In genomic region chr16:974001-974601, GRCh38 we compare ENCODE assay signal across 23 cellular contexts. TPM values are rescaled to one million over a fixed set of nuclear protein-coding genes. Genes with fewer than 3 reads are reported as not detected.
DNase-seq lines count a peak whose midpoint lies in the region; ATAC-seq, FAIRE-seq and TF ChIP-seq lines count a peak whose summit lies in the region.
"Had no signal": no experiment of that assay in that cellular context is flagged by ENCODE, and none has a peak within 500 bp of the region (broad histone marks: within the 10 kb centered on the region; RNA-seq: fewer than 3 reads in every experiment).

No MANE protein-coding gene starts in this region.

- H3K36me3 ChIP-seq in left ventricle myocardium inferior (no peaks in the 10 kb centered on the region), H1 (ENCODE audit: control insufficient read depth in 2 of 4, insufficient read depth in 4 of 4, low read length in 3 of 4) (no peaks in the 10 kb centered on the region), psoas muscle (ENCODE audit: insufficient read depth in 1 of 2, low read depth in 1 of 2) (no peaks in the 10 kb centered on the region)
- H3K36me3 ChIP-seq: gastroesophageal sphincter, vagina had no signal

- no peak overlapping the region for H3K27ac ChIP-seq in right cardiac atrium (ENCODE audit: low read length)
- H3K27ac ChIP-seq in left ventricle myocardium inferior (replicated peaks), result no peak overlapping the region
- no peak overlapping the region for H3K27ac ChIP-seq in H1 (ENCODE audit: low read depth, low read length)
- peak overlapping the region; percentile 21 for H3K27ac ChIP-seq in psoas muscle
- H3K27ac ChIP-seq: C4-2B, gastroesophageal sphincter, RWPE1, vagina had no signal

- peaks cover 11% of the 10 kb centered on the region; the same call in 1 of the 2 replicates for H3K23me2 ChIP-seq in H1 (ENCODE audit: low read depth, low read length)

- CTCF ChIA-PET in H1 (lab: Charles Lee; ENCODE audit: partially characterized antibody), result interaction anchor here (1.8 kb wide), 1 partner anchor 81 kb away, joined by 5 read pairs; no protein-coding TSS in a partner anchor

- 54% methylated on average over 21 of the region's 21 CpGs for WGBS in right cardiac atrium
- WGBS in H1 (ENCODE audit: extremely low coverage in 1 of 2, insufficient coverage in 1 of 2, insufficient read length in 1 of 2, insufficient replicate concordance in 2 of 2, low coverage in 1 of 2, low lambda C conversion rate in 2 of 2, missing lambda C conversion rate in 1 of 2), 2 experiments, result 85% methylated on average over 17 of the region's 21 CpGs; no CpG with 5 or more reads in 1 of the 2 experiments
- WGBS in psoas muscle, 3 donors, result 30 to 52% (median 31%) methylated on average over 14 to 21 of the region's 21 CpGs

- H2BK15ac ChIP-seq in H1 (ENCODE audit: low read length), result no peak overlapping the region

- no peak for FAIRE-seq in H1 (lab: Jason Lieb, UNC)
- FAIRE-seq: bronchial epithelial cell had no signal

- no peak for TF ChIP-seq POLR2A in H1 (IDR thresholded peaks at IDR 0.05; ENCODE audit: control extremely low read depth in 1 of 2, low read depth in 2 of 2, low read length in 2 of 2)

- H4K91ac ChIP-seq in H1 (replicated peaks; ENCODE audit: insufficient read length, low read length), result no peak overlapping the region

- H2BK120ac ChIP-seq in H1 (replicated peaks; ENCODE audit: low read depth, low read length), result no peak overlapping the region

- DNase-seq in right cardiac atrium, result peak in 2 of 3 donors; percentile 51 to 52
- DNase-seq in left ventricle myocardium inferior, result no peak
- DNase-seq in H1 (ENCODE audit: low read depth in 1 of 2, low spot score in 2 of 2), result no peak
- no peak for DNase-seq in psoas muscle
- DNase-seq in NK-92 treated with Interleukin-12 subunit alpha and Interleukin-12 subunit beta, amount 100 ng/mL, for 24 hours (lab: John Stamatoyannopoulos, UW), result no peak
- no peak for DNase-seq in T-helper 2 cell treated with Interferon-gamma antibody and Interleukin-4, amounts not matched to agents 5 μg/mL and 100 μg/mL, for 36 hours (ENCODE audit: low spot score)
- no peak for DNase-seq in SHP77 treated with DMSO at 0.1 percent for 48 hours (lab: John Stamatoyannopoulos, UW)
- DNase-seq: activated CD4-positive, alpha-beta T cell treated with anti-CD3 and anti-CD28 coated beads, Interleukin-2, amount 10 ng/mL, durations not matched to agents 7 days and 5 days; activated effector memory CD4-positive, alpha-beta T cell treated with Interleukin-2 at 50 U/mL for 16 hours; activated naive CD8-positive, alpha-beta T cell treated with anti-CD3 and anti-CD28 coated beads, Interleukin-2, amount 50 U/mL, for 24 hours; erythroblast; NCI-H1930; NCI-H446; stimulated activated CD4-positive, alpha-beta T cell treated with anti-CD3 and anti-CD28 coated beads, Interleukin-1b, Interleukin-23, amount 100 ng/mL, for 48 hours; stimulated activated naive CD8-positive, alpha-beta T cell treated with anti-CD3 and anti-CD28 coated beads, Interleukin-15, amount 100 ng/mL, for 72 hours; T-helper 1 cell had no signal

- no peak overlapping the region for H3K18ac ChIP-seq in H1 (ENCODE audit: extremely low read depth, low read length)

- H3K9me3 Mint-ChIP-seq in T-helper 2 cell treated with Interferon-gamma antibody and Interleukin-4, amounts not matched to agents 5 μg/mL and 100 μg/mL, for 36 hours, result no peaks in the 10 kb centered on the region
- H3K9me3 Mint-ChIP-seq: activated CD4-positive, alpha-beta T cell treated with anti-CD3 and anti-CD28 coated beads, Interleukin-2, amount 10 ng/mL, durations not matched to agents 7 days and 5 days; activated naive CD8-positive, alpha-beta T cell treated with anti-CD3 and anti-CD28 coated beads, Interleukin-2, amount 50 U/mL, for 24 hours; stimulated activated naive CD8-positive, alpha-beta T cell treated with anti-CD3 and anti-CD28 coated beads, Interleukin-15, amount 100 ng/mL, for 72 hours had no signal

- H3K27ac Mint-ChIP-seq in T-helper 2 cell treated with Interferon-gamma antibody and Interleukin-4, amounts not matched to agents 5 μg/mL and 100 μg/mL, for 36 hours, result no peak overlapping the region
- H3K27ac Mint-ChIP-seq: activated CD4-positive, alpha-beta T cell treated with anti-CD3 and anti-CD28 coated beads, Interleukin-2, amount 10 ng/mL, durations not matched to agents 7 days and 5 days; stimulated activated naive CD8-positive, alpha-beta T cell treated with anti-CD3 and anti-CD28 coated beads, Interleukin-15, amount 100 ng/mL, for 72 hours had no signal

- POLR2A ChIA-PET in H1 (lab: Charles Lee; ENCODE audit: partially characterized antibody), result interaction anchor here (0.9 kb wide), 1 partner anchor 229 kb away, joined by 3 read pairs; no protein-coding TSS in a partner anchor

- no peak overlapping the region for H3K4me2 ChIP-seq in H1 (ENCODE audit: insufficient read depth in 1 of 2, low read depth in 2 of 2, low read length in 2 of 2)

- TF ChIP-seq CTCF in left ventricle myocardium inferior (IDR thresholded peaks at IDR 0.05; ENCODE audit: borderline replicate concordance) (no peak), H1 (IDR thresholded peaks at IDR 0.05; ENCODE audit: control extremely low read depth in 1 of 3, insufficient read depth in 1 of 3, low read depth in 1 of 3, low read length in 3 of 3) (no peak), psoas muscle (IDR thresholded peaks at IDR 0.05) (no peak)

- intact Hi-C loops in right cardiac atrium (cut with DNase I) (no loop called here), left ventricle myocardium inferior (cut with micrococcal nuclease) (no loop called here), psoas muscle (cut with DNase I) (no loop called here)

- TF ChIP-seq EP300 in H1 (IDR thresholded peaks at IDR 0.05; ENCODE audit: borderline replicate concordance in 1 of 2, low read depth in 2 of 2, low read length in 2 of 2), result no peak

- no peak overlapping the region for H4K5ac ChIP-seq in H1 (ENCODE audit: insufficient read length, low read depth, low read length)

- no peak overlapping the region for H2BK12ac ChIP-seq in H1 (ENCODE audit: low read depth, low read length)

- no peak for TF ChIP-seq RAD21 in H1 (IDR thresholded peaks at IDR 0.05 in 1 of 2, conservative IDR thresholded peaks at IDR 0.05 in 1 of 2; ENCODE audit: low read depth in 2 of 2, low read length in 2 of 2)

- H3K9me3 ChIP-seq in right cardiac atrium (ENCODE audit: control insufficient read depth, low read length) (no peaks in the 10 kb centered on the region), left ventricle myocardium inferior (replicated peaks) (peaks cover 3% of the 10 kb centered on the region), H1 (ENCODE audit: insufficient read depth in 2 of 2, low read depth in 1 of 2, low read length in 1 of 2) (no peaks in the 10 kb centered on the region), psoas muscle (no peaks in the 10 kb centered on the region)
- H3K9me3 ChIP-seq: gastroesophageal sphincter, vagina had no signal

- H3K4me3 Mint-ChIP-seq in T-helper 2 cell treated with Interferon-gamma antibody and Interleukin-4, amounts not matched to agents 5 μg/mL and 100 μg/mL, for 36 hours, result no peak overlapping the region
- H3K4me3 Mint-ChIP-seq: activated CD4-positive, alpha-beta T cell treated with anti-CD3 and anti-CD28 coated beads, Interleukin-2, amount 10 ng/mL, durations not matched to agents 7 days and 5 days; activated naive CD8-positive, alpha-beta T cell treated with anti-CD3 and anti-CD28 coated beads, Interleukin-2, amount 50 U/mL, for 24 hours; stimulated activated naive CD8-positive, alpha-beta T cell treated with anti-CD3 and anti-CD28 coated beads, Interleukin-15, amount 100 ng/mL, for 72 hours had no signal

- H3K9ac ChIP-seq in H1 (replicated peaks in 1 of 4; ENCODE audit: extremely low read depth in 1 of 4, low read depth in 3 of 4, low read length in 3 of 4), result no peak overlapping the region

- H3K27me3 ChIP-seq in right cardiac atrium (ENCODE audit: control insufficient read depth, insufficient read depth) (no peaks in the 10 kb centered on the region), left ventricle myocardium inferior (ENCODE audit: low read depth) (peaks cover 10% of the 10 kb centered on the region), H1 (replicated peaks in 1 of 4; ENCODE audit: control insufficient read depth in 3 of 4, extremely low read depth in 1 of 4, insufficient read depth in 3 of 4, low read length in 3 of 4) (peaks cover 2 to 42% (median 21%) of the 10 kb centered on the region in 4 experiments), psoas muscle (ENCODE audit: insufficient read depth in 3 of 3, low read length in 2 of 3) (peaks cover 0 to 59% (median 11%) of the 10 kb centered on the region in 3 donors)
- H3K27me3 ChIP-seq: vagina had no signal

- peaks cover 6% of the 10 kb centered on the region for H3K4me1 Mint-ChIP-seq in T-helper 2 cell treated with Interferon-gamma antibody and Interleukin-4, amounts not matched to agents 5 μg/mL and 100 μg/mL, for 36 hours (ENCODE audit: low read depth)

- ATAC-seq in right cardiac atrium (no peak), psoas muscle (peak in 1 of 4 donors; percentile 43), HG03354 (IDR thresholded peaks at IDR 0.05; ENCODE audit: poor library complexity, severe bottlenecking, unreplicated experiment) (no peak)
- ATAC-seq: activated naive CD8-positive, alpha-beta T cell treated with anti-CD3 and anti-CD28 coated beads, Interleukin-2, amount 50 U/mL, for 24 hours; gastroesophageal sphincter; stimulated activated naive CD8-positive, alpha-beta T cell treated with anti-CD3 and anti-CD28 coated beads, Interleukin-15, amount 100 ng/mL, for 72 hours had no signal

- H3K4me3 ChIP-seq in right cardiac atrium (ENCODE audit: low read length) (no peak overlapping the region), left ventricle myocardium inferior (no peak overlapping the region), H1 (ENCODE audit: extremely low read depth in 1 of 4, insufficient read depth in 2 of 4, low read depth in 3 of 4, low read length in 4 of 4) (no peak overlapping the region), psoas muscle (no peak overlapping the region)
- H3K4me3 ChIP-seq: gastroesophageal sphincter, vagina had no signal

- no peak overlapping the region for H3K14ac ChIP-seq in H1 (ENCODE audit: insufficient read length)

- no peak overlapping the region for H2BK20ac ChIP-seq in H1 (ENCODE audit: low read length)

- no peak overlapping the region for H3K56ac ChIP-seq in H1 (replicated peaks; ENCODE audit: insufficient read length, low read depth, low read length)

- H4K8ac ChIP-seq in H1 (ENCODE audit: extremely low read depth, insufficient read depth, low read length), result peak overlapping the region; percentile 25

- H3K4me1 ChIP-seq in right cardiac atrium (ENCODE audit: control insufficient read depth, insufficient read depth, low read length) (peaks cover 4% of the 10 kb centered on the region), left ventricle myocardium inferior (peaks cover 32% of the 10 kb centered on the region), H1 (replicated peaks in 1 of 4; ENCODE audit: control insufficient read depth in 3 of 4, insufficient read depth in 4 of 4, low read length in 3 of 4) (peaks cover 0 to 10% (median 6%) of the 10 kb centered on the region in 4 experiments; a peak in 6 of 7 replicates), psoas muscle (peaks cover 10% of the 10 kb centered on the region)

- no peak overlapping the region for H3K23ac ChIP-seq in H1 (ENCODE audit: insufficient read length)

- H2AFZ ChIP-seq in H1 (ENCODE audit: low read length), result no peak overlapping the region

- no peaks in the 10 kb centered on the region; the same call in 1 of the 2 replicates for H3K79me1 ChIP-seq in H1 (ENCODE audit: low read depth, low read length)

- H2BK5ac ChIP-seq in H1 (ENCODE audit: low read depth, low read length), result no peak overlapping the region

- no peak overlapping the region for H3K4ac ChIP-seq in H1 (replicated peaks; ENCODE audit: insufficient read length, low read depth, low read length)

- H3K36me3 Mint-ChIP-seq in T-helper 2 cell treated with Interferon-gamma antibody and Interleukin-4, amounts not matched to agents 5 μg/mL and 100 μg/mL, for 36 hours (ENCODE audit: low read depth), result no peaks in the 10 kb centered on the region

- peaks cover 11% of the 10 kb centered on the region for H3K27me3 Mint-ChIP-seq in T-helper 2 cell treated with Interferon-gamma antibody and Interleukin-4, amounts not matched to agents 5 μg/mL and 100 μg/mL, for 36 hours (ENCODE audit: low read depth)
- H3K27me3 Mint-ChIP-seq: stimulated activated naive CD8-positive, alpha-beta T cell treated with anti-CD3 and anti-CD28 coated beads, Interleukin-15, amount 100 ng/mL, for 72 hours had no signal

- no peak overlapping the region for H2AK5ac ChIP-seq in H1 (ENCODE audit: low read depth, low read length)

- peaks cover 0 to 4% of the 10 kb centered on the region in 2 experiments for H4K20me1 ChIP-seq in H1 (replicated peaks in 1 of 2; ENCODE audit: control insufficient read depth in 1 of 2, insufficient read depth in 2 of 2, low read length in 2 of 2)

- H3K79me2 ChIP-seq in H1 (ENCODE audit: control insufficient read depth in 1 of 2, insufficient read depth in 2 of 2, low read length in 2 of 2), result no peaks in the 10 kb centered on the region

RNA-seq across cellular contexts. Expression of gene LMF1, which starts 3.3 kb away (rescaled TPM):
- total RNA-seq in right cardiac atrium (10 to 100 TPM; 10.6 to 13.3 (median 11.2) TPM), left ventricle myocardium inferior (6.6 TPM), psoas muscle (1 to 10 TPM; 4.0 to 9.0 (median 6.8) TPM)
- polyA plus RNA-seq in right cardiac atrium (7.8 TPM), H1 (2011; rRNA removed) (9.0 and 9.1 TPM in 2 replicates), psoas muscle (1 to 10 TPM; 1.9 to 2.7 (median 2.7) TPM)
- total RNA-seq in H1 (2021; fragmentation: NEBNext Ultra II Directional; extraction: Animal tissue kit (Norgen Biotek cat#: 25700)), result 3.5 and 5.1 TPM in 2 replicates
- 3.9 TPM for polyA plus RNA-seq in H1 (2011; cell fraction: cytosol; rRNA removed)
- 13.2 TPM for polyA plus RNA-seq in H1 (2011; cell fraction: nucleus; rRNA removed)
- polyA plus RNA-seq in H1 (2012, experiment 1 of 2), result 3.0 to 6.8 TPM (median 5.8 TPM) in 4 replicates
- polyA plus RNA-seq in H1 (2012, experiment 2 of 2), result 4.3 TPM
- polyA plus RNA-seq in H1 (2013, experiment 1 of 2), result 4.6 TPM
- polyA plus RNA-seq in H1 (2013, experiment 2 of 2), result 4.0 TPM
- 9.2 and 12.6 TPM in 2 replicates for polyA minus RNA-seq in H1 (2011; rRNA and poly(A)+ RNA removed)
- polyA minus RNA-seq in H1 (2011; cell fraction: cytosol; rRNA and poly(A)+ RNA removed), result 2.3 TPM
- 11.4 TPM for polyA minus RNA-seq in H1 (2011; cell fraction: nucleus; rRNA and poly(A)+ RNA removed)

RNA-seq across cellular contexts. Expression of gene SOX8, which starts 7.5 kb away (rescaled TPM):
- total RNA-seq in right cardiac atrium (1 to 10 TPM in 3 of 4 donors, under 1 TPM in 1; 0.97 to 2.1 (median 1.9) TPM), left ventricle myocardium inferior (0.96 TPM), psoas muscle (1 to 10 TPM in 2 of 4 donors, under 1 TPM in 2; 0.57 to 2.1 (median 1.3) TPM)
- polyA plus RNA-seq in right cardiac atrium (1.5 TPM), H1 (2011; rRNA removed) (2.2 and 4.5 TPM in 2 replicates), psoas muscle (1 to 10 TPM in 1 of 3 donors, under 1 TPM in 2; 0.45 to 5.0 (median 0.51) TPM)
- total RNA-seq in H1 (2021; fragmentation: NEBNext Ultra II Directional; extraction: Animal tissue kit (Norgen Biotek cat#: 25700)), result 5.7 and 6.4 TPM in 2 replicates
- 3.4 TPM for polyA plus RNA-seq in H1 (2011; cell fraction: cytosol; rRNA removed)
- 6.4 TPM for polyA plus RNA-seq in H1 (2011; cell fraction: nucleus; rRNA removed)
- 2.6 to 3.6 TPM (median 3.4 TPM) in 4 replicates for polyA plus RNA-seq in H1 (2012, experiment 1 of 2)
- 3.8 TPM for polyA plus RNA-seq in H1 (2012, experiment 2 of 2)
- 4.4 TPM for polyA plus RNA-seq in H1 (2013, experiment 1 of 2)
- polyA plus RNA-seq in H1 (2013, experiment 2 of 2), result 4.6 TPM
- polyA minus RNA-seq in H1 (2011; rRNA and poly(A)+ RNA removed), result 0.51 and 1.2 TPM in 2 replicates
- 1.8 TPM for polyA minus RNA-seq in H1 (2011; cell fraction: cytosol; rRNA and poly(A)+ RNA removed)
- polyA minus RNA-seq in H1 (2011; cell fraction: nucleus; rRNA and poly(A)+ RNA removed), result 3.5 TPM
- total RNA-seq: osteoblast had no signal

Comparison
In these comparisons a context has a peak if more than half of its experiments do, and no peak if none do; other contexts are left out.
1. DNase-seq: peak in right cardiac atrium (2 of 3); none in left ventricle myocardium inferior (single experiment), H1 (0 of 2), psoas muscle (0 of 2), NK-92 treated with Interleukin-12 subunit alpha and Interleukin-12 subunit beta, amount 100 ng/mL, for 24 hours (single experiment), T-helper 2 cell treated with Interferon-gamma antibody and Interleukin-4, amounts not matched to agents 5 μg/mL and 100 μg/mL, for 36 hours (single experiment) and SHP77 treated with DMSO at 0.1 percent for 48 hours (single experiment).